ENCODE assay signal across 8 cellular contexts in the genomic region with DNA sequence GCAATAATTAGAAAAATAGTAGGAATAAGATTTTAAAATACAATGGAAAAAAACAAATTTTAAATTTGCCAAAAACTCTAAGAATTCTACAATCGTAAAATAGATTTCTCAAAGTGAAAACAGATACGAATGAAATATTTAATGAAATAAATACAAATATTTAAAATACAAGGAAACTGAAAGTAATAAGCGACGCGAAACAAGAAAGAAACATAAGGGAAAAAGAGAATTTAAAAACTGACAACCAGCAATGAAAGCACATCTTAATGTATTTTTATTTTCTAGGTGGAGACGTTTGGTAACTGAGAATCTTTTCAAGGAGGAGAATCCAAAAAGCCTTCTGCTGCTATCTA. TPM values are rescaled to one million over a fixed set of nuclear protein-coding genes. Genes with fewer than 3 reads are reported as not detected.
A peak's percentile ranks its signal among the peaks of the same experiment; 100 is the strongest.
DNase-seq lines count a peak whose midpoint lies in the region; ATAC-seq and TF ChIP-seq lines count a peak whose summit lies in the region.

No MANE protein-coding gene starts in this region.

- H3K4me1 ChIP-seq in DND-41 (ENCODE audit: insufficient read depth, low read length): peaks cover 45% of the 10 kb centered on the region
- H3K4me1 ChIP-seq in Panc1 (ENCODE audit: control insufficient read depth, insufficient read depth, low read length): peaks cover 18% of the 10 kb centered on the region
- peaks cover 22 to 32% of the 10 kb centered on the region in 2 experiments for H3K4me1 ChIP-seq in trophoblast cell (ENCODE audit: control insufficient read depth in 1 of 2, insufficient read depth in 2 of 2, low read length in 2 of 2)

- no peak overlapping the region for H3K4ac ChIP-seq in trophoblast cell (ENCODE audit: low read depth, low read length)

- H3K9me3 ChIP-seq in DND-41 (ENCODE audit: insufficient read depth, low read length, severe bottlenecking) (no peaks in the 10 kb centered on the region), Panc1 (ENCODE audit: control insufficient read depth, insufficient read depth, low read depth, low read length) (no peaks in the 10 kb centered on the region), trophoblast cell (ENCODE audit: insufficient read depth, low read depth, low read length) (no peaks in the 10 kb centered on the region)

- no peak overlapping the region for H2BK120ac ChIP-seq in trophoblast cell (ENCODE audit: insufficient read depth, low read length, poor library complexity)

- no peak for ATAC-seq in DND-41 (ENCODE audit: insufficient read depth, low read depth)
- no peak for ATAC-seq in Panc1
- ATAC-seq in HG03521 (IDR thresholded peaks at IDR 0.05; ENCODE audit: unreplicated experiment): no peak

- no peak for DNase-seq in DND-41
- no peak for DNase-seq in Panc1 (ENCODE audit: low read depth, low spot score)
- no peak for DNase-seq in epithelial cell of proximal tubule (ENCODE audit: low read depth)
- DNase-seq in trophoblast cell: no peak
- no peak for DNase-seq in NCI-H1105 treated with DMSO at 0.1 percent for 48 hours (lab: John Stamatoyannopoulos, UW)
- no peak for DNase-seq in SKM-1 treated with dmso at 0.1 percent for 144 hours (lab: John Stamatoyannopoulos, UW; ENCODE audit: unreplicated experiment)
- DNase-seq in NCI-H345 (lab: John Stamatoyannopoulos, UW): no peak

- H4K91ac ChIP-seq in trophoblast cell (ENCODE audit: low read depth, low read length): no peak overlapping the region

- no peaks in the 10 kb centered on the region for H3K27me3 ChIP-seq in DND-41 (ENCODE audit: insufficient read depth, low read length, poor library complexity)
- H3K27me3 ChIP-seq in Panc1 (ENCODE audit: control insufficient read depth, insufficient read depth, low read length): no peaks in the 10 kb centered on the region
- H3K27me3 ChIP-seq in trophoblast cell (ENCODE audit: insufficient read depth, low read length): peaks cover 55% of the 10 kb centered on the region

- H3K4me3 ChIP-seq in DND-41 (ENCODE audit: low read depth in 1 of 2, low read length in 2 of 2) (peak overlapping the region; percentile 42 to 71; a peak in 3 of 4 replicates), Panc1 (ENCODE audit: low read depth in 2 of 2, low read length in 2 of 2) (peak overlapping the region; percentile 58 to 77), epithelial cell of proximal tubule (ENCODE audit: low read depth, low read length) (peak overlapping the region; percentile 68), trophoblast cell (ENCODE audit: low read depth, low read length) (no peak overlapping the region)

- H2AFZ ChIP-seq in DND-41 (ENCODE audit: low read depth, low read length) (peak overlapping the region; percentile 42), trophoblast cell (ENCODE audit: insufficient read depth, low read length, poor library complexity) (no peak overlapping the region)

- TF ChIP-seq CTCF in DND-41 (IDR thresholded peaks at IDR 0.05; ENCODE audit: borderline replicate concordance, extremely low read depth, low read length, poor library complexity, severe bottlenecking) (no peak), Panc1 (IDR thresholded peaks at IDR 0.05) (no peak), epithelial cell of proximal tubule (conservative IDR thresholded peaks at IDR 0.05; ENCODE audit: low read depth, low read length) (no peak)

- H3K23ac ChIP-seq in trophoblast cell (ENCODE audit: low read length): no peak overlapping the region

- H3K79me2 ChIP-seq in DND-41 (ENCODE audit: insufficient read depth, low read length) (peaks cover 92% of the 10 kb centered on the region), trophoblast cell (ENCODE audit: control insufficient read depth, insufficient read depth, low read length, poor library complexity) (peaks cover 1% of the 10 kb centered on the region)

- H3K36me3 ChIP-seq in DND-41 (ENCODE audit: insufficient read depth, low read length): 0 out of 2 replicates have a peak, but pooled peaks cover under 1% of the 10 kb centered on the region
- H3K36me3 ChIP-seq in Panc1 (ENCODE audit: control insufficient read depth, insufficient read depth, low read length): 0 out of 2 replicates have a peak, but pooled peaks cover 2% of the 10 kb centered on the region
- no peaks in the 10 kb centered on the region for H3K36me3 ChIP-seq in trophoblast cell (ENCODE audit: control insufficient read depth in 1 of 2, insufficient read depth in 2 of 2, low read length in 2 of 2)

- in situ Hi-C loops in Panc1 (cut with HindIII; ENCODE audit: low pct_unique_long_range_greater_than_20kb, low sequenced_read_pairs): no loop called here

- peaks cover under 1% of the 10 kb centered on the region; the same call in 1 of the 2 replicates for H4K20me1 ChIP-seq in DND-41 (ENCODE audit: insufficient read depth, low read length)

- H4K8ac ChIP-seq in trophoblast cell (ENCODE audit: low read depth, low read length): no peak overlapping the region

- H3K9ac ChIP-seq in DND-41 (ENCODE audit: low read depth, low read length) (peak overlapping the region; percentile 90), trophoblast cell (ENCODE audit: low read length) (no peak overlapping the region)

- no TSS peak for BruUV-seq in Panc1 (replicated peaks; lab: Mats Ljungman, UMichigan)

- no peak overlapping the region for H3K14ac ChIP-seq in trophoblast cell (ENCODE audit: low read length)

- POLR2A ChIA-PET in Panc1 (lab: Charles Lee): interaction anchor here (1.1 to 1.9 kb wide), 2 partner anchors 20 to 127 kb away, joined by 4 to 6 read pairs; no protein-coding TSS in a partner anchor

- H2BK5ac ChIP-seq in trophoblast cell (ENCODE audit: low read depth, low read length, poor library complexity): no peak overlapping the region

- H2BK12ac ChIP-seq in trophoblast cell (ENCODE audit: low read length): no peak overlapping the region

- CTCF ChIA-PET in Panc1 (lab: Charles Lee): interaction anchor here (1.0 to 2.1 kb wide), 2 partner anchors 40 to 127 kb away, joined by 4 to 5 read pairs; no protein-coding TSS in a partner anchor

- H4K12ac ChIP-seq in trophoblast cell (ENCODE audit: low read depth, low read length): no peak overlapping the region

- H3K4me2 ChIP-seq in DND-41 (ENCODE audit: insufficient read depth, low read length) (peak overlapping the region; percentile 82), trophoblast cell (ENCODE audit: low read length) (peak overlapping the region; percentile 44)

- H3K27ac ChIP-seq in DND-41 (ENCODE audit: low read length) (peak overlapping the region; percentile 100), Panc1 (ENCODE audit: low read length) (peak overlapping the region; percentile 99), trophoblast cell (ENCODE audit: low read depth, low read length) (no peak overlapping the region)

- H3K18ac ChIP-seq in trophoblast cell (ENCODE audit: low read length): no peak overlapping the region

- H3K79me1 ChIP-seq in trophoblast cell (ENCODE audit: low read length): peaks cover 9% of the 10 kb centered on the region

- WGBS in trophoblast cell (ENCODE audit: extremely low coverage, insufficient coverage, insufficient read length): no CpG with 5 or more reads among the region's 6 CpGs

- H2AK5ac ChIP-seq in trophoblast cell (ENCODE audit: low read length): no peak overlapping the region

- intact Hi-C loops in Panc1 (cut with micrococcal nuclease; ENCODE audit: unreplicated experiment): no loop called here

RNA-seq across cellular contexts. Expression of a gene that starts 1.0 kb away (rescaled TPM):
- total RNA-seq in Panc1 (2021; ENCODE audit: unreplicated experiment): 6.2 TPM
- 4.0 TPM for polyA plus RNA-seq in Panc1 (2012; ENCODE audit: insufficient read length)
- 0.35 and 2.2 TPM in 2 replicates for total RNA-seq in epithelial cell of proximal tubule
- 0.06 and 0.07 TPM in 2 replicates for polyA plus RNA-seq in trophoblast cell (2013)
